2 cellular contexts compared by ENCODE assay signal in genomic region chr14:72553161-72553560, GRCh38.
TF ChIP-seq lines count a peak whose summit lies in the region.

No MANE protein-coding gene starts in this region.

TF ChIP-seq in GM23338, 12 proteins besides CTCF, POLR2A, EP300 and RAD21:
- TF ChIP-seq EZH2phosphoT487 (IDR thresholded peaks at IDR 0.05; ENCODE audit: unreplicated experiment) = no peak
- TF ChIP-seq ZNF331 (CRISPR knock-in tag; IDR thresholded peaks at IDR 0.05; ENCODE audit: low read depth) = no peak
- TF ChIP-seq, protein P1, sequence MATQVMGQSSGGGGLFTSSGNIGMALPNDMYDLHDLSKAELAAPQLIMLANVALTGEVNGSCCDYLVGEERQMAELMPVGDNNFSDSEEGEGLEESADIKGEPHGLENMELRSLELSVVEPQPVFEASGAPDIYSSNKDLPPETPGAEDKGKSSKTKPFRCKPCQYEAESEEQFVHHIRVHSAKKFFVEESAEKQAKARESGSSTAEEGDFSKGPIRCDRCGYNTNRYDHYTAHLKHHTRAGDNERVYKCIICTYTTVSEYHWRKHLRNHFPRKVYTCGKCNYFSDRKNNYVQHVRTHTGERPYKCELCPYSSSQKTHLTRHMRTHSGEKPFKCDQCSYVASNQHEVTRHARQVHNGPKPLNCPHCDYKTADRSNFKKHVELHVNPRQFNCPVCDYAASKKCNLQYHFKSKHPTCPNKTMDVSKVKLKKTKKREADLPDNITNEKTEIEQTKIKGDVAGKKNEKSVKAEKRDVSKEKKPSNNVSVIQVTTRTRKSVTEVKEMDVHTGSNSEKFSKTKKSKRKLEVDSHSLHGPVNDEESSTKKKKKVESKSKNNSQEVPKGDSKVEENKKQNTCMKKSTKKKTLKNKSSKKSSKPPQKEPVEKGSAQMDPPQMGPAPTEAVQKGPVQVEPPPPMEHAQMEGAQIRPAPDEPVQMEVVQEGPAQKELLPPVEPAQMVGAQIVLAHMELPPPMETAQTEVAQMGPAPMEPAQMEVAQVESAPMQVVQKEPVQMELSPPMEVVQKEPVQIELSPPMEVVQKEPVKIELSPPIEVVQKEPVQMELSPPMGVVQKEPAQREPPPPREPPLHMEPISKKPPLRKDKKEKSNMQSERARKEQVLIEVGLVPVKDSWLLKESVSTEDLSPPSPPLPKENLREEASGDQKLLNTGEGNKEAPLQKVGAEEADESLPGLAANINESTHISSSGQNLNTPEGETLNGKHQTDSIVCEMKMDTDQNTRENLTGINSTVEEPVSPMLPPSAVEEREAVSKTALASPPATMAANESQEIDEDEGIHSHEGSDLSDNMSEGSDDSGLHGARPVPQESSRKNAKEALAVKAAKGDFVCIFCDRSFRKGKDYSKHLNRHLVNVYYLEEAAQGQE (IDR thresholded peaks at IDR 0.05; ENCODE audit: unreplicated experiment) = no peak
- TF ChIP-seq POLR2AphosphoS5 (IDR thresholded peaks at IDR 0.05; ENCODE audit: low read depth) = no peak
- TF ChIP-seq STAT1 (IDR thresholded peaks at IDR 0.05; ENCODE audit: unreplicated experiment) = no peak
- no peak for TF ChIP-seq ZNF114 (CRISPR knock-in tag; IDR thresholded peaks at IDR 0.05)
- no peak for TF ChIP-seq ZNF462 (CRISPR knock-in tag; IDR thresholded peaks at IDR 0.05)
- TF ChIP-seq EZH2 (IDR thresholded peaks at IDR 0.05; ENCODE audit: low read depth, unreplicated experiment) = no peak
- TF ChIP-seq NANOG (IDR thresholded peaks at IDR 0.05; ENCODE audit: borderline replicate concordance) = no peak
- no peak for TF ChIP-seq CREB1 (CRISPR knock-in tag; IDR thresholded peaks at IDR 0.05; ENCODE audit: low read depth)
- no peak for TF ChIP-seq ETS1 (IDR thresholded peaks at IDR 0.05)

TF ChIP-seq in IMR-90, 13 proteins besides CTCF, POLR2A, EP300 and RAD21:
- TF ChIP-seq MAFK (IDR thresholded peaks at IDR 0.05; ENCODE audit: low read depth, low read length) (no peak), RCOR1 (IDR thresholded peaks at IDR 0.05; ENCODE audit: insufficient replicate concordance, low read length) (no peak), ELK1 (IDR thresholded peaks at IDR 0.05; ENCODE audit: borderline replicate concordance, low read depth, low read length) (no peak), MAZ (IDR thresholded peaks at IDR 0.05; ENCODE audit: borderline replicate concordance, low read depth, low read length) (no peak), NFE2L2 (IDR thresholded peaks at IDR 0.05; ENCODE audit: low read depth, low read length) (no peak), BHLHE40 (IDR thresholded peaks at IDR 0.05; ENCODE audit: low read depth, low read length) (no peak), CHD1 (IDR thresholded peaks at IDR 0.05; ENCODE audit: low read depth, low read length) (no peak)
